26 cellular contexts compared by ENCODE assay signal in the genomic region with DNA sequence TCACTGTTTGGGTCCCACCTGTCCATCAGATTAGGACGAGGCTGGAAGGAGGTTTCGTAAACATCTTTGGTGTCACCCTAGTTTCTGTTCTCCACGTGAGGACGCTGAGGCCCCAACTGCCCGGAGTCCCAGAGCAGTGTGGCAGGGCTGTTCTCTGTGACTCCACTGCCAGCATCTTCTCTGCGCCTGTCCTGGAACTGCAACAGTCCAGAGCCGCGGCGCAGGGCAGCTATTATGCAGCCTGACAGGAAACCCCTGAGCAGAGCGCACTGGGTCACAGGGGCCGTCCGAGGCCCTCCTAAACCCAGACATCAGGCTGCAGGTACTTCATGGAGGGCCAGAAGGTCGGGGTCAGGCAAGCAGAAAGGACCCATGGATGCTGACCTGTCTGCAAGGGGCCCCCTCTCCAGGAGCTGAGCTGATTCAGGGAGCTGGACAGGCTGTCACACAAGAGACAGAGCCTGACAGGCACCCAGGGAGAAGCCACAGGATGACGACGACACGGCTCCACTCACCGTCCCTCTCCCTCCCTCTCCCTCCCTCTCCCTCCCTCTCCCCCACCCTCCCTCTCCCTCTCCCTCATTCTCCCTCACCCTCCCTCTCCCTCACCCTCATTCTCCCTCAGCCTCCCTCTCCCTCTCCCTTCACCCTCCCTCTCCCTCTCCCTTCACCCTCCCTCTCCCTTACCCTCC. TPM values are rescaled to one million over a fixed set of nuclear protein-coding genes. Genes with fewer than 3 reads are reported as not detected.
DNase-seq lines count a peak whose midpoint lies in the region; ATAC-seq, FAIRE-seq and TF ChIP-seq lines count a peak whose summit lies in the region.
"Had no signal": no experiment of that assay in that cellular context is flagged by ENCODE, and none has a peak within 500 bp of the region (broad histone marks: within the 10 kb centered on the region; RNA-seq: fewer than 3 reads in every experiment).

No MANE protein-coding gene starts in this region.

- CTCF ChIA-PET in A549 (lab: Yijun Ruan, JAX): interaction anchor here (0.6 to 0.9 kb wide), 2 partner anchors 9 to 62 kb away, joined by 3 to 4 read pairs; no protein-coding TSS in a partner anchor

- H3K27ac ChIP-seq in A549: no peak overlapping the region
- H3K27ac ChIP-seq: 22Rv1 had no signal

- peaks cover 6% of the 10 kb centered on the region; the same call in 1 of the 2 replicates for H3K27me3 ChIP-seq in HAP-1 (ENCODE audit: low read depth)

- DNase-seq in NCI-H345 (lab: John Stamatoyannopoulos, UW) (peak; percentile 31), NCI-H345 treated with DMSO at 0.1 percent for 48 hours (lab: John Stamatoyannopoulos, UW; ENCODE audit: unreplicated experiment) (no peak), A549 (ENCODE audit: low read depth in 1 of 2, low spot score in 1 of 2) (no peak), NB4 (ENCODE audit: low read depth) (peak; percentile 11), left lobe of liver (ENCODE audit: low spot score) (no peak), HAP-1 (ENCODE audit: low spot score in 2 of 2) (no peak)
- DNase-seq in activated T-helper 1 cell treated with anti-CD3 and anti-CD28 coated beads, Interleukin-12 subunit alpha, Interleukin-12 subunit beta, Interleukin-2, Interleukin-4 antibody, amounts not matched to agents 30 ng/mL and 10 ng/mL and 1 ng/mL, durations not matched to agents 14 hours and 24 hours and 36 hours (ENCODE audit: low spot score): no peak
- no peak for DNase-seq in activated CD8-positive, alpha-beta memory T cell treated with anti-CD3 and anti-CD28 coated beads, Interleukin-2, amount 50 U/mL, for 4 hours
- DNase-seq: AML-193, C1 segment of cervical spinal cord, EL, GF-D8, GOT3, Karpas-422, NCI-H1092 treated with DMSO at 0.1 percent for 48 hours, NCI-H1436 treated with DMSO at 0.1 percent for 48 hours, NCI-H1930, NCI-H226, NCI-H524 treated with DMSO at 0.1 percent for 48 hours, OCI-M1, Right ventricle myocardium superior had no signal

- no peak for TF ChIP-seq EP300 in A549 (IDR thresholded peaks at IDR 0.05)

- 48% methylated on average over 17 of the region's 17 CpGs for WGBS in A549 (ENCODE audit: missing lambda C conversion rate)

- POLR2A ChIA-PET in A549 (lab: Yijun Ruan, JAX): no interaction called here

- TF ChIP-seq RAD21 in A549 (conservative IDR thresholded peaks at IDR 0.05 in 1 of 2, IDR thresholded peaks at IDR 0.05 in 1 of 2): no peak

- no peak overlapping the region for H3K4me2 ChIP-seq in A549

- no peak for TF ChIP-seq CTCF in A549 (IDR thresholded peaks at IDR 0.05)
- no peak for TF ChIP-seq CTCF in NB4 (IDR thresholded peaks at IDR 0.05; ENCODE audit: low read depth, low read length)

- intact Hi-C loops in activated T-helper 1 cell treated with anti-CD3 and anti-CD28 coated beads, Interleukin-12 subunit alpha, Interleukin-12 subunit beta, Interleukin-2, Interleukin-4 antibody, amounts not matched to agents 30 ng/mL and 10 ng/mL and 1 ng/mL, durations not matched to agents 14 hours and 24 hours and 36 hours (cut with micrococcal nuclease): no loop called here

- no peak overlapping the region for H3K4me3 Mint-ChIP-seq in activated T-helper 1 cell treated with anti-CD3 and anti-CD28 coated beads, Interleukin-12 subunit alpha, Interleukin-12 subunit beta, Interleukin-2, Interleukin-4 antibody, amounts not matched to agents 30 ng/mL and 10 ng/mL and 1 ng/mL, durations not matched to agents 14 hours and 24 hours and 36 hours

- H3K27me3 Mint-ChIP-seq in activated T-helper 1 cell treated with anti-CD3 and anti-CD28 coated beads, Interleukin-12 subunit alpha, Interleukin-12 subunit beta, Interleukin-2, Interleukin-4 antibody, amounts not matched to agents 30 ng/mL and 10 ng/mL and 1 ng/mL, durations not matched to agents 14 hours and 24 hours and 36 hours (ENCODE audit: insufficient read depth): no peaks in the 10 kb centered on the region

- no peak for FAIRE-seq in A549 (lab: Jason Lieb, UNC)

- no peak overlapping the region for H3K4me3 ChIP-seq in A549
- no peak overlapping the region for H3K4me3 ChIP-seq in NB4 (ENCODE audit: low read depth, low read length)
- H3K4me3 ChIP-seq in HAP-1: no peak overlapping the region

- ATAC-seq in A549 (peak; percentile 12 to 42; a peak in 3 of 6 replicates), left lobe of liver (peak; percentile 10)

- H3K36me3 Mint-ChIP-seq in activated T-helper 1 cell treated with anti-CD3 and anti-CD28 coated beads, Interleukin-12 subunit alpha, Interleukin-12 subunit beta, Interleukin-2, Interleukin-4 antibody, amounts not matched to agents 30 ng/mL and 10 ng/mL and 1 ng/mL, durations not matched to agents 14 hours and 24 hours and 36 hours (ENCODE audit: low read depth): no peaks in the 10 kb centered on the region

- no peaks in the 10 kb centered on the region; the same call in 2 of the 3 replicates for H3K9me3 ChIP-seq in A549
- no peaks in the 10 kb centered on the region for H3K9me3 ChIP-seq in HAP-1

- H3K4me1 ChIP-seq in A549 (no peaks in the 10 kb centered on the region), HAP-1 (no peaks in the 10 kb centered on the region)

- in situ Hi-C loops in HAP-1 (cut with MboI; ENCODE audit: low sequenced_read_pairs): no loop called here

- H3K36me3 ChIP-seq in HAP-1 (replicated peaks): no peaks in the 10 kb centered on the region

- TF ChIP-seq POLR2A in A549 (IDR thresholded peaks at IDR 0.05; ENCODE audit: low read length): no peak
- no peak for TF ChIP-seq POLR2A in NB4 (IDR thresholded peaks at IDR 0.05; ENCODE audit: extremely low read depth, insufficient read length)

- H3K9me3 Mint-ChIP-seq in activated T-helper 1 cell treated with anti-CD3 and anti-CD28 coated beads, Interleukin-12 subunit alpha, Interleukin-12 subunit beta, Interleukin-2, Interleukin-4 antibody, amounts not matched to agents 30 ng/mL and 10 ng/mL and 1 ng/mL, durations not matched to agents 14 hours and 24 hours and 36 hours: no peaks in the 10 kb centered on the region

- H3K4me1 Mint-ChIP-seq in activated T-helper 1 cell treated with anti-CD3 and anti-CD28 coated beads, Interleukin-12 subunit alpha, Interleukin-12 subunit beta, Interleukin-2, Interleukin-4 antibody, amounts not matched to agents 30 ng/mL and 10 ng/mL and 1 ng/mL, durations not matched to agents 14 hours and 24 hours and 36 hours (ENCODE audit: low read depth): no peaks in the 10 kb centered on the region

- no peak overlapping the region for H3K27ac Mint-ChIP-seq in activated T-helper 1 cell treated with anti-CD3 and anti-CD28 coated beads, Interleukin-12 subunit alpha, Interleukin-12 subunit beta, Interleukin-2, Interleukin-4 antibody, amounts not matched to agents 30 ng/mL and 10 ng/mL and 1 ng/mL, durations not matched to agents 14 hours and 24 hours and 36 hours

TF ChIP-seq in A549, 52 proteins besides CTCF, POLR2A, EP300 and RAD21:
- TF ChIP-seq HOXA7 (CRISPR knock-in tag; IDR thresholded peaks at IDR 0.05) (no peak), FOSB (CRISPR knock-in tag; IDR thresholded peaks at IDR 0.05) (no peak), BHLHE40 (IDR thresholded peaks at IDR 0.05; ENCODE audit: low read depth, low read length) (no peak), KDM1A (IDR thresholded peaks at IDR 0.05; ENCODE audit: low read depth) (no peak), HOXB13 (CRISPR knock-in tag; IDR thresholded peaks at IDR 0.05; ENCODE audit: low read depth) (no peak), CBX2 (IDR thresholded peaks at IDR 0.05; ENCODE audit: borderline replicate concordance, low read depth) (no peak), CBX8 (IDR thresholded peaks at IDR 0.05) (no peak), CHD2 (IDR thresholded peaks at IDR 0.05; ENCODE audit: low read length, partially characterized antibody) (no peak), ATOH8 (CRISPR knock-in tag; IDR thresholded peaks at IDR 0.05; ENCODE audit: low read depth) (no peak), SREBF2 (IDR thresholded peaks at IDR 0.05) (no peak), CEBPB (IDR thresholded peaks at IDR 0.05) (no peak), RCOR1 (IDR thresholded peaks at IDR 0.05; ENCODE audit: low read depth, low read length) (no peak), ESRRA (IDR thresholded peaks at IDR 0.05; ENCODE audit: borderline replicate concordance, low read length) (no peak), RFX5 (IDR thresholded peaks at IDR 0.05) (no peak), MAZ (IDR thresholded peaks at IDR 0.05; ENCODE audit: borderline replicate concordance, low read depth, low read length) (no peak), JUN (IDR thresholded peaks at IDR 0.05) (no peak), EHF (CRISPR knock-in tag; IDR thresholded peaks at IDR 0.05) (no peak)

RNA-seq across cellular contexts. Expression of gene DBH, which starts 31.7 kb away (rescaled TPM):
- polyA plus RNA-seq in A549 (2011; rRNA removed): not detected in 2 replicates
- polyA plus RNA-seq in A549 (2012; cell fraction: cytosol; rRNA removed): not detected in 2 replicates
- polyA plus RNA-seq in A549 (2012; cell fraction: nucleus; rRNA removed): not detected in 2 replicates
- polyA plus RNA-seq in A549 (2017; fragmentation: RNase III; extraction: RNeasy Plus Mini Kit Qiagen cat#74134 plus additional on column Dnase treatment): not detected in 3 replicates
- polyA minus RNA-seq in A549 (2011; rRNA and poly(A)+ RNA removed): not detected in 2 replicates
- 16.7 TPM for total RNA-seq in left lobe of liver
- total RNA-seq in activated T-helper 1 cell treated with anti-CD3 and anti-CD28 coated beads, Interleukin-12 subunit alpha, Interleukin-12 subunit beta, Interleukin-2, Interleukin-4 antibody, amounts not matched to agents 30 ng/mL and 10 ng/mL and 1 ng/mL, durations not matched to agents 14 hours and 24 hours and 36 hours: not detected in 2 replicates
- total RNA-seq: MCF 10A, Right ventricle myocardium superior, RPMI7951, SK-MEL-5 had no signal
- polyA plus RNA-seq: AG04450 had no signal

RNA-seq across cellular contexts. Expression of gene FAM163B, which starts 58.7 kb away (rescaled TPM):
- polyA plus RNA-seq in A549 (2011; rRNA removed) (not detected in 2 replicates), A549 (2017; fragmentation: RNase III; extraction: RNeasy Plus Mini Kit Qiagen cat#74134 plus additional on column Dnase treatment) (not detected in 3 replicates)
- polyA plus RNA-seq in A549 (2012; cell fraction: cytosol; rRNA removed): not detected in 2 replicates
- not detected in 2 replicates for polyA plus RNA-seq in A549 (2012; cell fraction: nucleus; rRNA removed)
- not detected in 2 replicates for polyA minus RNA-seq in A549 (2011; rRNA and poly(A)+ RNA removed)
- total RNA-seq in left lobe of liver: 2.8 TPM
- not detected in 2 replicates for total RNA-seq in activated T-helper 1 cell treated with anti-CD3 and anti-CD28 coated beads, Interleukin-12 subunit alpha, Interleukin-12 subunit beta, Interleukin-2, Interleukin-4 antibody, amounts not matched to agents 30 ng/mL and 10 ng/mL and 1 ng/mL, durations not matched to agents 14 hours and 24 hours and 36 hours
- total RNA-seq: MCF 10A, Right ventricle myocardium superior, SK-MEL-5 had no signal
- polyA plus RNA-seq: AG04450 had no signal

Comparison
In these comparisons a context has a peak if more than half of its experiments do, and no peak if none do; other contexts are left out.
1. DNase-seq: peak in NCI-H345 (single experiment) and NB4 (single experiment); none in NCI-H345 treated with DMSO at 0.1 percent for 48 hours (single experiment), A549 (0 of 2), left lobe of liver (single experiment), activated T-helper 1 cell treated with anti-CD3 and anti-CD28 coated beads, Interleukin-12 subunit alpha, Interleukin-12 subunit beta, Interleukin-2, Interleukin-4 antibody, amounts not matched to agents 30 ng/mL and 10 ng/mL and 1 ng/mL, durations not matched to agents 14 hours and 24 hours and 36 hours (single experiment), activated CD8-positive, alpha-beta memory T cell treated with anti-CD3 and anti-CD28 coated beads, Interleukin-2, amount 50 U/mL, for 4 hours (single experiment) and HAP-1 (0 of 2).
2. RNA of gene DBH, which starts 31.7 kb away (total RNA-seq): 16.7 TPM in left lobe of liver (single experiment); not detected in activated T-helper 1 cell treated with anti-CD3 and anti-CD28 coated beads, Interleukin-12 subunit alpha, Interleukin-12 subunit beta, Interleukin-2, Interleukin-4 antibody, amounts not matched to agents 30 ng/mL and 10 ng/mL and 1 ng/mL, durations not matched to agents 14 hours and 24 hours and 36 hours; every median in the first group is over 10 times any median in the second.